Comparison of ENCODE assay signal across 8 cellular contexts in genomic region chr1:98794196-98794886, GRCh38.
DNase-seq lines count a peak whose midpoint lies in the region; ATAC-seq, FAIRE-seq and TF ChIP-seq lines count a peak whose summit lies in the region.

No MANE protein-coding gene starts in this region.

- H3K9me3 ChIP-seq in Caco-2 (no peaks in the 10 kb centered on the region), thyroid gland (no peaks in the 10 kb centered on the region)

- H3K36me3 ChIP-seq in Caco-2 (ENCODE audit: control insufficient read depth, insufficient read depth, low read length) (no peaks in the 10 kb centered on the region), thyroid gland (no peaks in the 10 kb centered on the region)

- 28 to 30% methylated on average over 3 of the region's 3 CpGs for WGBS in thyroid gland, 2 donors

- peak; percentile 98 for ATAC-seq in HG03159 (IDR thresholded peaks at IDR 0.05; ENCODE audit: unreplicated experiment)
- peak; percentile 79 to 84 for ATAC-seq in naive B cell (ENCODE audit: low read depth in 2 of 2)

- no TSS peak for BruUV-seq in Caco-2 (replicated peaks; lab: Mats Ljungman, UMichigan)

- H3K4me1 Mint-ChIP-seq in Caco-2 (ENCODE audit: low read depth, unreplicated experiment) (no peaks in the 10 kb centered on the region), endothelial cell (ENCODE audit: unreplicated experiment) (no peaks in the 10 kb centered on the region), naive B cell (peaks cover 4 to 8% (median 5%) of the 10 kb centered on the region in 3 donors)

- intact Hi-C loops in Caco-2 (cut with micrococcal nuclease; ENCODE audit: unreplicated experiment), result loop anchor here (5.0 to 10.0 kb wide), 3 partner anchors 93 to 380 kb away; no protein-coding TSS in a partner anchor
- intact Hi-C loops in thyroid gland (cut with DNase I), result no loop called here

- POLR2A ChIA-PET in Caco-2 (lab: Charles Lee), result no interaction called here

- no peaks in the 10 kb centered on the region for H3K9me3 Mint-ChIP-seq in Caco-2 (ENCODE audit: unreplicated experiment)
- no peaks in the 10 kb centered on the region for H3K9me3 Mint-ChIP-seq in endothelial cell (ENCODE audit: unreplicated experiment)
- no peaks in the 10 kb centered on the region for H3K9me3 Mint-ChIP-seq in naive B cell

- peak in 1 of 2 experiments; percentile 32 for DNase-seq in Caco-2
- DNase-seq in GM19239 (ENCODE audit: insufficient read length, low spot score), result peak; percentile 29
- DNase-seq in NCI-H460 (ENCODE audit: extremely low read depth, low read depth), result peak; percentile 57
- DNase-seq in activated CD4-positive, alpha-beta T cell treated with anti-CD3 and anti-CD28 coated beads, Interleukin-2, amount 50 U/mL, for 1 hour, result peak; percentile 41
- DNase-seq in endothelial cell (ENCODE audit: low spot score), result peak; percentile 39
- DNase-seq in naive B cell, result peak; percentile 44
- DNase-seq in thyroid gland, result peak; percentile 10 to 11

- H3K36me3 Mint-ChIP-seq in Caco-2 (ENCODE audit: insufficient read depth, unreplicated experiment) (no peaks in the 10 kb centered on the region), endothelial cell (ENCODE audit: low read depth, unreplicated experiment) (no peaks in the 10 kb centered on the region), naive B cell (no peaks in the 10 kb centered on the region)

- H3K27ac ChIP-seq in thyroid gland, result no peak overlapping the region

- H3K27me3 ChIP-seq in Caco-2 (replicated peaks; ENCODE audit: control insufficient read depth, insufficient read depth, low read length) (no peaks in the 10 kb centered on the region), thyroid gland (no peaks in the 10 kb centered on the region)

- CTCF ChIA-PET in Caco-2 (lab: Charles Lee), result interaction anchor here (1.1 to 1.2 kb wide), 2 partner anchors 21 to 146 kb away, joined by 3 to 6 read pairs; no protein-coding TSS in a partner anchor

- H3K4me3 ChIP-seq in Caco-2 (ENCODE audit: low read depth, low read length), result no peak overlapping the region
- H3K4me3 ChIP-seq in thyroid gland (replicated peaks in 1 of 3), result no peak overlapping the region

- no peaks in the 10 kb centered on the region for H3K4me1 ChIP-seq in Caco-2
- H3K4me1 ChIP-seq in thyroid gland, result no peaks in the 10 kb centered on the region

- TF ChIP-seq CTCF in Caco-2 (IDR thresholded peaks at IDR 0.05; ENCODE audit: insufficient read depth in 1 of 2, low read depth in 1 of 2, low read length in 1 of 2, severe bottlenecking in 1 of 2, unreplicated experiment in 1 of 2), result peak; percentile 50 to 65
- peak; percentile 77 for TF ChIP-seq CTCF in endothelial cell (IDR thresholded peaks at IDR 0.05; ENCODE audit: unreplicated experiment)
- peak; percentile 12 to 62 (median 34) for TF ChIP-seq CTCF in thyroid gland (IDR thresholded peaks at IDR 0.05)

- H3K27ac Mint-ChIP-seq in Caco-2 (ENCODE audit: unreplicated experiment), result no peak overlapping the region
- H3K27ac Mint-ChIP-seq in endothelial cell (ENCODE audit: unreplicated experiment), result no peak overlapping the region
- no peak overlapping the region for H3K27ac Mint-ChIP-seq in naive B cell

- FAIRE-seq in GM19239 (lab: Jason Lieb, UNC), result peak; percentile 78

- H3K4me3 Mint-ChIP-seq in Caco-2 (ENCODE audit: unreplicated experiment) (no peak overlapping the region), endothelial cell (ENCODE audit: unreplicated experiment) (no peak overlapping the region), naive B cell (no peak overlapping the region)

- H3K27me3 Mint-ChIP-seq in Caco-2 (ENCODE audit: insufficient read depth, unreplicated experiment), result no peaks in the 10 kb centered on the region
- H3K27me3 Mint-ChIP-seq in endothelial cell (ENCODE audit: unreplicated experiment), result no peaks in the 10 kb centered on the region
- peaks cover 0 to 12% (median 5%) of the 10 kb centered on the region in 3 donors for H3K27me3 Mint-ChIP-seq in naive B cell

- no peak for TF ChIP-seq POLR2A in thyroid gland (IDR thresholded peaks at IDR 0.05)
